In the genomic region with DNA sequence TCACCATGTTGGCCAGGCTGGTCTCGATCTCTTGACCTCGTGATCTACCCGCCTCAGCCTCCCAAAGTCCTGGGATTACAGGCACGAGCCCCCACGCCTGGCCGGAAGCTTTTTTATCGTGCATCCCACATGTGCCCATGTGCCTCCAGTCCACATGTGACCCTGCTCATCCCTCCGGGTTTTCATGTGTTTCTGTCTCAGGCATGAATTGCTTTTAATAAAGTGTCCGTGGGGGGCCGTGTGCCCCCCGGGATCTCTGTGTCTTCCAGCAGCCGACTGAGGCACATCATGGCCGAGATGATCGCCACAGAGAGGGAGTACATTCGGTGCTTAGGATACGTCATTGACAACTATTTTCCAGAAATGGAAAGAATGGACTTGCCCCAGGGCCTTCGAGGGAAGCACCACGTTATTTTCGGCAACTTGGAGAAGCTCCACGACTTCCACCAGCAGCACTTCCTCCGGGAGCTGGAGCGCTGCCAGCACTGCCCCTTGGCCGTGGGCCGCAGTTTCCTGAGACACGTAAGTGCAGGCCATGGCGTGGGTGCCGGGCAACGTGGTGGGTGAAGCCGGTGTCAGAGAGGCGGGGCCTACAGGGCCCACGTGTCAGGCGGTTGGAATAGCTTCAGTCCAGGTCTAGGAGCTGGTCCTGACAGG, we compare ENCODE assay signal across 1 cellular context.
TF ChIP-seq lines count a peak whose summit lies in the region.

No MANE protein-coding gene starts in this region.

TF ChIP-seq in IMR-90, 13 proteins besides CTCF, POLR2A, EP300 and RAD21:
- no peak for TF ChIP-seq FOS (IDR thresholded peaks at IDR 0.05; ENCODE audit: low read depth, low read length)
- no peak for TF ChIP-seq MAZ (IDR thresholded peaks at IDR 0.05; ENCODE audit: borderline replicate concordance, low read depth, low read length)
- TF ChIP-seq, protein P1, sequence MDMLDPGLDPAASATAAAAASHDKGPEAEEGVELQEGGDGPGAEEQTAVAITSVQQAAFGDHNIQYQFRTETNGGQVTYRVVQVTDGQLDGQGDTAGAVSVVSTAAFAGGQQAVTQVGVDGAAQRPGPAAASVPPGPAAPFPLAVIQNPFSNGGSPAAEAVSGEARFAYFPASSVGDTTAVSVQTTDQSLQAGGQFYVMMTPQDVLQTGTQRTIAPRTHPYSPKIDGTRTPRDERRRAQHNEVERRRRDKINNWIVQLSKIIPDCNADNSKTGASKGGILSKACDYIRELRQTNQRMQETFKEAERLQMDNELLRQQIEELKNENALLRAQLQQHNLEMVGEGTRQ (IDR thresholded peaks at IDR 0.05; ENCODE audit: low read depth, low read length): peak; percentile 61
